ENCODE assay signal across 27 cellular contexts in genomic region chr9:31415184-31415583, GRCh38.
"Had no signal": no experiment of that assay in that cellular context is flagged by ENCODE, and none has a peak within 500 bp of the region (broad histone marks: within the 10 kb centered on the region; RNA-seq: fewer than 3 reads in every experiment).

No MANE protein-coding gene starts in this region.

- H2AFZ ChIP-seq: neural progenitor cell, parathyroid adenoma had no signal

- H3K36me3 ChIP-seq: neural progenitor cell, ovary, right lobe of liver, sigmoid colon, stomach, thoracic aorta, thyroid gland, tibial nerve, upper lobe of left lung had no signal

- ATAC-seq: naive thymus-derived CD8-positive, alpha-beta T cell; natural killer cell treated with Interleukin-12 subunit alpha and Interleukin-12 subunit beta and Interleukin-15 and Interleukin-18, amount 100 ng/mL, for 72 hours; psoas muscle; right cardiac atrium; right lobe of liver; stimulated activated effector memory CD8-positive, alpha-beta T cell treated with anti-CD3 and anti-CD28 coated beads, Interleukin-12 subunit alpha, Interleukin-12 subunit beta, amount 100 ng/mL, for 72 hours; stimulated activated naive B cell treated with anti-CD40 and anti-IgM and Interleukin-4, amounts not matched to agents 10 μg/mL and 1 μg/mL and 100 μg/mL, for 72 hours had no signal

- H3K27me3 ChIP-seq: neural progenitor cell, ovary, right lobe of liver, sigmoid colon, stomach, thyroid gland, tibial nerve, upper lobe of left lung had no signal

- H3K9me3 ChIP-seq: psoas muscle, right lobe of liver, sigmoid colon, thoracic aorta, thyroid gland, upper lobe of left lung had no signal

- H3K4me3 Mint-ChIP-seq: naive thymus-derived CD8-positive, alpha-beta T cell; natural killer cell treated with Interleukin-12 subunit alpha and Interleukin-12 subunit beta and Interleukin-15 and Interleukin-18, amount 100 ng/mL, for 72 hours; nephron progenitor cell; neural progenitor cell; stimulated activated effector memory CD8-positive, alpha-beta T cell treated with anti-CD3 and anti-CD28 coated beads, Interleukin-12 subunit alpha, Interleukin-12 subunit beta, amount 100 ng/mL, for 72 hours; stimulated activated naive B cell treated with anti-CD40 and anti-IgM and Interleukin-4, amounts not matched to agents 10 μg/mL and 1 μg/mL and 100 μg/mL, for 72 hours; stimulated activated naive CD8-positive, alpha-beta T cell treated with anti-CD3 and anti-CD28 coated beads, Interleukin-15, Interleukin-2, amounts not matched to agents 100 ng/mL and 50 ng/mL, for 24 hours had no signal

- H3K4me3 ChIP-seq: neural progenitor cell, ovary, psoas muscle, right lobe of liver, sigmoid colon, stomach, thoracic aorta, thyroid gland, tibial nerve, upper lobe of left lung had no signal

- H3K27ac ChIP-seq: neural progenitor cell, ovary, parathyroid adenoma, psoas muscle, right lobe of liver, sigmoid colon, stomach, thoracic aorta, thyroid gland, tibial nerve, upper lobe of left lung had no signal

- H3K4me1 ChIP-seq: neural progenitor cell, parathyroid adenoma, psoas muscle, right lobe of liver, sigmoid colon, stomach, thyroid gland, tibial nerve, upper lobe of left lung had no signal

- H3K4me2 ChIP-seq: neural progenitor cell had no signal

- H3K27ac Mint-ChIP-seq: natural killer cell treated with Interleukin-12 subunit alpha and Interleukin-12 subunit beta and Interleukin-15 and Interleukin-18, amount 100 ng/mL, for 72 hours; nephron progenitor cell; neural progenitor cell; progenitor cell of endocrine pancreas; stimulated activated effector memory CD8-positive, alpha-beta T cell treated with anti-CD3 and anti-CD28 coated beads, Interleukin-12 subunit alpha, Interleukin-12 subunit beta, amount 100 ng/mL, for 72 hours; stimulated activated naive B cell treated with anti-CD40 and anti-IgM and Interleukin-4, amounts not matched to agents 10 μg/mL and 1 μg/mL and 100 μg/mL, for 72 hours; stimulated activated naive CD8-positive, alpha-beta T cell treated with anti-CD3 and anti-CD28 coated beads, Interleukin-15, Interleukin-2, amounts not matched to agents 100 ng/mL and 50 ng/mL, for 24 hours had no signal

- H3K9ac ChIP-seq: neural progenitor cell, parathyroid adenoma had no signal

- H3K27me3 Mint-ChIP-seq: naive thymus-derived CD8-positive, alpha-beta T cell; natural killer cell treated with Interleukin-12 subunit alpha and Interleukin-12 subunit beta and Interleukin-15 and Interleukin-18, amount 100 ng/mL, for 72 hours; progenitor cell of endocrine pancreas; stimulated activated naive B cell treated with anti-CD40 and anti-IgM and Interleukin-4, amounts not matched to agents 10 μg/mL and 1 μg/mL and 100 μg/mL, for 72 hours; stimulated activated naive CD8-positive, alpha-beta T cell treated with anti-CD3 and anti-CD28 coated beads, Interleukin-15, Interleukin-2, amounts not matched to agents 100 ng/mL and 50 ng/mL, for 24 hours had no signal

- DNase-seq: naive thymus-derived CD8-positive, alpha-beta T cell; nephron progenitor cell; occipital lobe; ovary; psoas muscle; right cardiac atrium; right lobe of liver; sigmoid colon; small intestine; stimulated activated CD4-positive, alpha-beta T cell treated with anti-CD3 and anti-CD28 coated beads, Interleukin-15, amount 100 ng/mL, for 24 hours; stimulated activated CD4-positive, alpha-beta T cell treated with anti-CD3 and anti-CD28 coated beads, Interleukin-2, amount 100 ng/mL, for 24 hours; stimulated activated CD4-positive, alpha-beta T cell treated with anti-CD3 and anti-CD28 coated beads, Interleukin-2, amount 100 ng/mL, for 48 hours; stimulated activated CD4-positive, alpha-beta T cell treated with anti-CD3 and anti-CD28 coated beads, Interleukin-4, amount 100 ng/mL, for 24 hours; stimulated activated naive B cell treated with anti-CD40 and anti-IgM and Interleukin-4, amounts not matched to agents 10 μg/mL and 1 μg/mL and 100 μg/mL, for 72 hours; stimulated activated naive CD4-positive, alpha-beta T cell treated with Interleukin-2 at 50 U/mL for 16 hours; stomach; thyroid gland; trophoblast cell; upper lobe of left lung had no signal

- H3K4me1 Mint-ChIP-seq: nephron progenitor cell; neural progenitor cell; stimulated activated naive B cell treated with anti-CD40 and anti-IgM and Interleukin-4, amounts not matched to agents 10 μg/mL and 1 μg/mL and 100 μg/mL, for 72 hours had no signal

- H3K36me3 Mint-ChIP-seq: neural progenitor cell; stimulated activated effector memory CD8-positive, alpha-beta T cell treated with anti-CD3 and anti-CD28 coated beads, Interleukin-12 subunit alpha, Interleukin-12 subunit beta, amount 100 ng/mL, for 72 hours; stimulated activated naive B cell treated with anti-CD40 and anti-IgM and Interleukin-4, amounts not matched to agents 10 μg/mL and 1 μg/mL and 100 μg/mL, for 72 hours had no signal

- H3K79me2 ChIP-seq: parathyroid adenoma had no signal

- H3K9me3 Mint-ChIP-seq: stimulated activated effector memory CD8-positive, alpha-beta T cell treated with anti-CD3 and anti-CD28 coated beads, Interleukin-12 subunit alpha, Interleukin-12 subunit beta, amount 100 ng/mL, for 72 hours had no signal
